1 cellular context compared by ENCODE assay signal in genomic region chr3:186670148-186670547, GRCh38.
TF ChIP-seq lines count a peak whose summit lies in the region.

No MANE protein-coding gene starts in this region.

TF ChIP-seq in GM12891, 5 proteins besides CTCF, POLR2A, EP300 and RAD21 (continued from another document):
- TF ChIP-seq POLR2AphosphoS5 (IDR thresholded peaks at IDR 0.05; ENCODE audit: low read depth, low read length), result no peak
